ENCODE assay signal across 8 cellular contexts in genomic region chr3:82133070-82133606, GRCh38.
DNase-seq lines count a peak whose midpoint lies in the region; ATAC-seq, FAIRE-seq and TF ChIP-seq lines count a peak whose summit lies in the region.

No MANE protein-coding gene starts in this region.

- ATAC-seq in HG02623 (IDR thresholded peaks at IDR 0.05; ENCODE audit: unreplicated experiment) (peak; percentile 95), WTC11 (peak; percentile 82)

- WGBS in endodermal cell (ENCODE audit: insufficient coverage in 1 of 2, insufficient read length in 1 of 2), 2 experiments: 47% methylated on average over 4 of the region's 5 CpGs; no CpG with 5 or more reads in 1 of the 2 experiments

- H3K36me3 Mint-ChIP-seq in WTC11 (no peaks in the 10 kb centered on the region), endodermal cell (ENCODE audit: low read depth) (no peaks in the 10 kb centered on the region)

- peaks cover 15% of the 10 kb centered on the region for H3K4me1 Mint-ChIP-seq in WTC11
- H3K4me1 Mint-ChIP-seq in endodermal cell: peaks cover 2% of the 10 kb centered on the region

- H3K4me3 ChIP-seq in AG04449 (ENCODE audit: low read depth, low read length) (no peak overlapping the region), endodermal cell (ENCODE audit: low read length) (no peak overlapping the region)

- H3K27me3 ChIP-seq in endodermal cell (ENCODE audit: control insufficient read depth, insufficient read depth, low read length, poor library complexity, severe bottlenecking): no peaks in the 10 kb centered on the region

- no peak overlapping the region for H3K9ac ChIP-seq in endodermal cell (ENCODE audit: extremely low read depth, low read length, poor library complexity, severe bottlenecking)

- peak; percentile 85 for FAIRE-seq in GM12891 (lab: Jason Lieb, UNC)

- H3K4me3 Mint-ChIP-seq in WTC11: no peak overlapping the region
- no peak overlapping the region for H3K4me3 Mint-ChIP-seq in endodermal cell

- H3K27ac ChIP-seq in endodermal cell (ENCODE audit: low read depth, low read length): no peak overlapping the region

- H3K36me3 ChIP-seq in endodermal cell (ENCODE audit: control insufficient read depth, insufficient read depth, low read length): no peaks in the 10 kb centered on the region

- no peaks in the 10 kb centered on the region for H3K4me1 ChIP-seq in endodermal cell (ENCODE audit: control insufficient read depth, insufficient read depth, low read length)

- no peak overlapping the region for H3K27ac Mint-ChIP-seq in WTC11
- H3K27ac Mint-ChIP-seq in endodermal cell: no peak overlapping the region

- no peak for TF ChIP-seq POLR2A in GM12891 (IDR thresholded peaks at IDR 0.05; ENCODE audit: low read depth, low read length)

- H3K27me3 Mint-ChIP-seq in WTC11 (ENCODE audit: low read depth) (no peaks in the 10 kb centered on the region), endodermal cell (ENCODE audit: insufficient read depth) (no peaks in the 10 kb centered on the region)

- DNase-seq in AG04449 (ENCODE audit: low read depth, low spot score): peak; percentile 12
- DNase-seq in GM12891 (ENCODE audit: insufficient read length, low spot score): no peak
- peak; percentile 55 for DNase-seq in NAMALWA (ENCODE audit: low spot score)
- DNase-seq in WTC11 (ENCODE audit: low spot score): peak; percentile 54
- DNase-seq in endodermal cell: peak; percentile 76
- peak; percentile 76 for DNase-seq in medulla oblongata (ENCODE audit: extremely low spot score)
- peak; percentile 70 for DNase-seq in superior temporal gyrus (ENCODE audit: extremely low spot score)

- TF ChIP-seq CTCF in AG04449 (IDR thresholded peaks at IDR 0.05; ENCODE audit: insufficient read depth, low read length, missing control alignments): peak; percentile 72
- peak; percentile 54; the same call in 1 of the 2 replicates for TF ChIP-seq CTCF in WTC11 (IDR thresholded peaks at IDR 0.05)
- TF ChIP-seq CTCF in endodermal cell (conservative IDR thresholded peaks at IDR 0.05): peak; percentile 91

- CTCF ChIA-PET in AG04449 (lab: Yijun Ruan, JAX): interaction anchor here (0.9 to 7.2 kb wide), 15 partner anchors 9 to 714 kb away, joined by 3 to 54 read pairs (median 3); no protein-coding TSS in a partner anchor
- CTCF ChIA-PET in WTC11 (lab: Charles Lee): interaction anchor here (1.4 kb wide), 1 partner anchor 260 kb away, joined by 3 read pairs; no protein-coding TSS in a partner anchor

- no peaks in the 10 kb centered on the region for H3K9me3 ChIP-seq in endodermal cell (ENCODE audit: control insufficient read depth, low read length)

- POLR2A ChIA-PET in AG04449 (lab: Yijun Ruan, JAX) (no interaction called here), WTC11 (lab: Charles Lee) (no interaction called here)

- H3K9me3 Mint-ChIP-seq in WTC11: no peaks in the 10 kb centered on the region
- H3K9me3 Mint-ChIP-seq in endodermal cell: no peaks in the 10 kb centered on the region

TF ChIP-seq in GM12891, 5 proteins besides CTCF, POLR2A, EP300 and RAD21:
- TF ChIP-seq POLR2AphosphoS5 (IDR thresholded peaks at IDR 0.05; ENCODE audit: low read depth, low read length) (no peak), SPI1 (IDR thresholded peaks at IDR 0.05; ENCODE audit: low read depth, low read length) (no peak), TAF1 (IDR thresholded peaks at IDR 0.05; ENCODE audit: low read depth, low read length) (no peak), PAX5 (IDR thresholded peaks at IDR 0.05; ENCODE audit: insufficient read depth, low read length, severe bottlenecking) (no peak), POU2F2 (IDR thresholded peaks at IDR 0.05; ENCODE audit: low read depth, low read length) (no peak)

TF ChIP-seq in WTC11, 78 proteins besides CTCF, POLR2A, EP300 and RAD21:
- TF ChIP-seq ATF1 (CRISPR knock-in tag; IDR thresholded peaks at IDR 0.05) (no peak), ZSCAN18 (CRISPR knock-in tag; IDR thresholded peaks at IDR 0.05) (no peak), CBFB (CRISPR knock-in tag; IDR thresholded peaks at IDR 0.05; ENCODE audit: low read depth) (no peak), FOXJ3 (CRISPR knock-in tag; IDR thresholded peaks at IDR 0.05; ENCODE audit: borderline replicate concordance) (no peak), AR (CRISPR knock-in tag; IDR thresholded peaks at IDR 0.05) (no peak)
